8 cellular contexts compared by ENCODE assay signal in genomic region chr11:85947431-85948272, GRCh38.
DNase-seq lines count a peak whose midpoint lies in the region; ATAC-seq and TF ChIP-seq lines count a peak whose summit lies in the region.

No MANE protein-coding gene starts in this region.

- POLR2A ChIA-PET in naive thymus-derived CD4-positive, alpha-beta T cell (lab: Charles Lee), result no interaction called here

- peaks cover 19 to 40% of the 10 kb centered on the region in 2 donors for H3K9me3 Mint-ChIP-seq in activated naive CD4-positive, alpha-beta T cell treated with anti-CD3 and anti-CD28 coated beads, Interleukin-2, amount 50 U/mL, for 72 hours
- H3K9me3 Mint-ChIP-seq in naive thymus-derived CD4-positive, alpha-beta T cell, result peaks cover 11 to 46% (median 22%) of the 10 kb centered on the region in 11 donors
- peaks cover 22% of the 10 kb centered on the region for H3K9me3 Mint-ChIP-seq in mesothelial cell of epicardium

- no peaks in the 10 kb centered on the region for H3K4me1 ChIP-seq in naive thymus-derived CD4-positive, alpha-beta T cell (ENCODE audit: control insufficient read depth in 2 of 2, insufficient read depth in 2 of 2, low read length in 2 of 2)

- H3K9me3 ChIP-seq in naive thymus-derived CD4-positive, alpha-beta T cell (ENCODE audit: control insufficient read depth in 2 of 3, low read length in 3 of 3), result peaks cover 0 to 22% (median 0%) of the 10 kb centered on the region in 3 experiments

- peak in 1 of 2 donors; percentile 45 for DNase-seq in activated naive CD4-positive, alpha-beta T cell treated with anti-CD3 and anti-CD28 coated beads, Interleukin-2, amount 50 U/mL, for 72 hours (ENCODE audit: low spot score in 2 of 2)
- no peak for DNase-seq in activated naive CD4-positive, alpha-beta T cell treated with Interleukin-2 at 50 U/mL for 16 hours
- peak; percentile 68 for DNase-seq in NB4 (ENCODE audit: low read depth)
- DNase-seq in dermis blood vessel endothelial cell, result peak; percentile 96
- no peak for DNase-seq in naive thymus-derived CD4-positive, alpha-beta T cell
- DNase-seq in NCI-H1417 (lab: John Stamatoyannopoulos, UW), result no peak
- DNase-seq in mesothelial cell of epicardium (ENCODE audit: low spot score in 2 of 2, unreplicated experiment in 2 of 2), result no peak

- TF ChIP-seq CTCF in NB4 (IDR thresholded peaks at IDR 0.05; ENCODE audit: low read depth, low read length) (no peak), mesothelial cell of epicardium (IDR thresholded peaks at IDR 0.05; ENCODE audit: unreplicated experiment) (no peak)

- no peaks in the 10 kb centered on the region for H3K36me3 ChIP-seq in naive thymus-derived CD4-positive, alpha-beta T cell (ENCODE audit: control insufficient read depth in 2 of 3, insufficient read depth in 3 of 3, low read length in 3 of 3)

- CTCF ChIA-PET in naive thymus-derived CD4-positive, alpha-beta T cell (lab: Charles Lee), result no interaction called here

- intact Hi-C loops in naive thymus-derived CD4-positive, alpha-beta T cell (cut with micrococcal nuclease), result loop anchor here in 1 of 2 donors (10.0 kb wide), 2 partner anchors 353 to 507 kb away; no protein-coding TSS in a partner anchor

- peaks cover 0 to 36% (median 0%) of the 10 kb centered on the region in 7 donors for H3K4me1 Mint-ChIP-seq in naive thymus-derived CD4-positive, alpha-beta T cell
- H3K4me1 Mint-ChIP-seq in mesothelial cell of epicardium, result peaks cover 4% of the 10 kb centered on the region

- H3K4me3 Mint-ChIP-seq in naive thymus-derived CD4-positive, alpha-beta T cell, result no peak overlapping the region
- no peak overlapping the region for H3K4me3 Mint-ChIP-seq in mesothelial cell of epicardium

- no peak for TF ChIP-seq POLR2A in NB4 (IDR thresholded peaks at IDR 0.05; ENCODE audit: extremely low read depth, insufficient read length)

- H3K4me3 ChIP-seq in NB4 (ENCODE audit: low read depth, low read length), result no peak overlapping the region
- H3K4me3 ChIP-seq in naive thymus-derived CD4-positive, alpha-beta T cell (ENCODE audit: low read length), result no peak overlapping the region

- peaks cover 18 to 58% of the 10 kb centered on the region in 2 donors for H3K36me3 Mint-ChIP-seq in activated naive CD4-positive, alpha-beta T cell treated with anti-CD3 and anti-CD28 coated beads, Interleukin-2, amount 50 U/mL, for 72 hours
- H3K36me3 Mint-ChIP-seq in naive thymus-derived CD4-positive, alpha-beta T cell, result peaks cover 0 to 37% (median 8%) of the 10 kb centered on the region in 5 donors
- H3K36me3 Mint-ChIP-seq in mesothelial cell of epicardium, result no peaks in the 10 kb centered on the region

- H3K27ac ChIP-seq in naive thymus-derived CD4-positive, alpha-beta T cell (ENCODE audit: low read depth, low read length), result no peak overlapping the region

- peak; percentile 79 to 95 for ATAC-seq in activated naive CD4-positive, alpha-beta T cell treated with anti-CD3 and anti-CD28 coated beads, Interleukin-2, amount 50 U/mL, for 72 hours
- ATAC-seq in naive thymus-derived CD4-positive, alpha-beta T cell, result peak; percentile 68
- ATAC-seq in GM21737 (IDR thresholded peaks at IDR 0.05; ENCODE audit: unreplicated experiment), result no peak

- H3K27ac Mint-ChIP-seq in activated naive CD4-positive, alpha-beta T cell treated with anti-CD3 and anti-CD28 coated beads, Interleukin-2, amount 50 U/mL, for 72 hours, result peak overlapping the region; percentile 88 to 96
- peak overlapping the region in 1 of 9 donors; percentile 69 for H3K27ac Mint-ChIP-seq in naive thymus-derived CD4-positive, alpha-beta T cell
- no peak overlapping the region for H3K27ac Mint-ChIP-seq in mesothelial cell of epicardium

- H3K27me3 Mint-ChIP-seq in naive thymus-derived CD4-positive, alpha-beta T cell, result no peaks in the 10 kb centered on the region
- no peaks in the 10 kb centered on the region for H3K27me3 Mint-ChIP-seq in mesothelial cell of epicardium (ENCODE audit: low read depth)

- H3K27me3 ChIP-seq in naive thymus-derived CD4-positive, alpha-beta T cell (ENCODE audit: control insufficient read depth in 2 of 2, insufficient read depth in 2 of 2, low read length in 2 of 2), result no peaks in the 10 kb centered on the region

Comparison
In these comparisons a context has a peak if more than half of its experiments do, and no peak if none do; other contexts are left out.
1. DNase-seq: peak in NB4 (single experiment) and dermis blood vessel endothelial cell (single experiment); none in activated naive CD4-positive, alpha-beta T cell treated with Interleukin-2 at 50 U/mL for 16 hours (single experiment), naive thymus-derived CD4-positive, alpha-beta T cell (0 of 9), NCI-H1417 (0 of 3) and mesothelial cell of epicardium (0 of 2).